ENCODE assay signal across 8 cellular contexts in the genomic region with DNA sequence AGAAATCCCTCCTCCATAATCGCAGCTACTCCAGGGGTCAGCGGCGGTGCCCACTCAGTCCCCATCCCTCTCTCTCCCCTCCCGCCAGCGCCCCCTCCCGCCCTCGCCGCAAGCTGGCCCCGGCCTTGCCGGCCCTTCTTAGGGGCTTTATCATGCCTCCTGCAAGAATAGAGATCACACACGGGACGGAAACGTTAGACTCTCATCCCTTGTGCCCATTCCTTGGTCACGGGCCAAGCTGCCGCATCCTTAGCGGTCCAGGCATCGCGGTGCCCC. TPM values are rescaled to one million over a fixed set of nuclear protein-coding genes. Genes with fewer than 3 reads are reported as not detected.
DNase-seq lines count a peak whose midpoint lies in the region; ATAC-seq lines count a peak whose summit lies in the region.

No MANE protein-coding gene starts in this region.

- H3K4me3 ChIP-seq in iPS-11a (ENCODE audit: low read depth, low read length) = peak overlapping the region; percentile 33

- peaks cover 15% of the 10 kb centered on the region for H3K36me3 Mint-ChIP-seq in activated naive CD4-positive, alpha-beta T cell treated with anti-CD3 and anti-CD28 coated beads, Interleukin-2, amount 10 ng/mL, durations not matched to agents 7 days and 5 days
- peaks cover 22% of the 10 kb centered on the region for H3K36me3 Mint-ChIP-seq in activated CD4-positive, alpha-beta memory T cell treated with anti-CD3 and anti-CD28 coated beads, Interleukin-2, amount 10 ng/mL, durations not matched to agents 7 days and 5 days (ENCODE audit: low read depth)

- peak overlapping the region; percentile 87 for H3K27ac Mint-ChIP-seq in activated naive CD4-positive, alpha-beta T cell treated with anti-CD3 and anti-CD28 coated beads, Interleukin-2, amount 10 ng/mL, durations not matched to agents 7 days and 5 days
- peak overlapping the region; percentile 96 for H3K27ac Mint-ChIP-seq in activated CD4-positive, alpha-beta memory T cell treated with anti-CD3 and anti-CD28 coated beads, Interleukin-2, amount 10 ng/mL, durations not matched to agents 7 days and 5 days

- peaks cover 40% of the 10 kb centered on the region for H3K4me1 Mint-ChIP-seq in activated naive CD4-positive, alpha-beta T cell treated with anti-CD3 and anti-CD28 coated beads, Interleukin-2, amount 10 ng/mL, durations not matched to agents 7 days and 5 days
- peaks cover 40% of the 10 kb centered on the region for H3K4me1 Mint-ChIP-seq in activated CD4-positive, alpha-beta memory T cell treated with anti-CD3 and anti-CD28 coated beads, Interleukin-2, amount 10 ng/mL, durations not matched to agents 7 days and 5 days

- H3K27ac ChIP-seq in substantia nigra (ENCODE audit: low read depth, low read length, poor library complexity, severe bottlenecking) = peak overlapping the region; percentile 90

- H3K9me3 Mint-ChIP-seq in activated naive CD4-positive, alpha-beta T cell treated with anti-CD3 and anti-CD28 coated beads, Interleukin-2, amount 10 ng/mL, durations not matched to agents 7 days and 5 days = no peaks in the 10 kb centered on the region
- H3K9me3 Mint-ChIP-seq in activated CD4-positive, alpha-beta memory T cell treated with anti-CD3 and anti-CD28 coated beads, Interleukin-2, amount 10 ng/mL, durations not matched to agents 7 days and 5 days = no peaks in the 10 kb centered on the region

- DNase-seq in activated naive CD4-positive, alpha-beta T cell treated with anti-CD3 and anti-CD28 coated beads, Interleukin-2, amount 10 ng/mL, durations not matched to agents 7 days and 5 days = no peak
- no peak for DNase-seq in activated naive CD4-positive, alpha-beta T cell (lab: John Stamatoyannopoulos, UW)
- DNase-seq in activated CD4-positive, alpha-beta memory T cell treated with anti-CD3 and anti-CD28 coated beads, Interleukin-2, amount 10 ng/mL, durations not matched to agents 7 days and 5 days = no peak
- DNase-seq in substantia nigra (lab: John Stamatoyannopoulos, UW) = no peak
- no peak for DNase-seq in hypothalamus (lab: John Stamatoyannopoulos, UW)
- DNase-seq in SW 1271 (lab: John Stamatoyannopoulos, UW) = no peak

- CTCF ChIA-PET in activated naive CD4-positive, alpha-beta T cell treated with anti-CD3 and anti-CD28 coated beads, Interleukin-2, amount 10 ng/mL, durations not matched to agents 7 days and 5 days (lab: Charles Lee) = interaction anchor here (0.7 to 4.8 kb wide), 28 partner anchors 9 to 291 kb away, joined by 3 to 40 read pairs (median 7); a partner anchor contains a TSS
- CTCF ChIA-PET in activated CD4-positive, alpha-beta memory T cell treated with anti-CD3 and anti-CD28 coated beads, Interleukin-2, amount 10 ng/mL, durations not matched to agents 7 days and 5 days (lab: Charles Lee) = interaction anchor here (0.8 to 9.8 kb wide), 59 partner anchors 10 to 497 kb away, joined by 3 to 181 read pairs (median 7); a partner anchor contains a TSS

- peak overlapping the region; percentile 93 for H3K4me3 Mint-ChIP-seq in activated naive CD4-positive, alpha-beta T cell treated with anti-CD3 and anti-CD28 coated beads, Interleukin-2, amount 10 ng/mL, durations not matched to agents 7 days and 5 days
- peak overlapping the region; percentile 93 for H3K4me3 Mint-ChIP-seq in activated CD4-positive, alpha-beta memory T cell treated with anti-CD3 and anti-CD28 coated beads, Interleukin-2, amount 10 ng/mL, durations not matched to agents 7 days and 5 days

- POLR2A ChIA-PET in activated CD4-positive, alpha-beta memory T cell treated with anti-CD3 and anti-CD28 coated beads, Interleukin-2, amount 10 ng/mL, durations not matched to agents 7 days and 5 days (lab: Charles Lee) = interaction anchor here (0.9 to 5.4 kb wide), 29 partner anchors 8 to 653 kb away, joined by 3 to 60 read pairs (median 6); a partner anchor contains a TSS

- no peak for ATAC-seq in HG03135 (IDR thresholded peaks at IDR 0.05; ENCODE audit: unreplicated experiment)

- peaks cover 4% of the 10 kb centered on the region for H3K27me3 Mint-ChIP-seq in activated naive CD4-positive, alpha-beta T cell treated with anti-CD3 and anti-CD28 coated beads, Interleukin-2, amount 10 ng/mL, durations not matched to agents 7 days and 5 days
- no peaks in the 10 kb centered on the region for H3K27me3 Mint-ChIP-seq in activated CD4-positive, alpha-beta memory T cell treated with anti-CD3 and anti-CD28 coated beads, Interleukin-2, amount 10 ng/mL, durations not matched to agents 7 days and 5 days

RNA-seq across cellular contexts. Expression of a gene that starts 0.7 kb away (rescaled TPM):
- total RNA-seq in activated CD4-positive, alpha-beta memory T cell treated with anti-CD3 and anti-CD28 coated beads, Interleukin-2, amount 10 ng/mL, durations not matched to agents 7 days and 5 days = 10 to 100 TPM; 53.5 to 55.3 TPM

RNA-seq across cellular contexts. Expression of a gene that starts 7.5 kb away (rescaled TPM):
- under 1 TPM; 0.28 to 0.40 TPM for total RNA-seq in activated CD4-positive, alpha-beta memory T cell treated with anti-CD3 and anti-CD28 coated beads, Interleukin-2, amount 10 ng/mL, durations not matched to agents 7 days and 5 days

RNA-seq across cellular contexts. Expression of a gene that starts 26.2 kb away (rescaled TPM):
- total RNA-seq in activated CD4-positive, alpha-beta memory T cell treated with anti-CD3 and anti-CD28 coated beads, Interleukin-2, amount 10 ng/mL, durations not matched to agents 7 days and 5 days = 10 to 100 TPM; 57.3 to 63.3 TPM

RNA-seq across cellular contexts. Expression of a gene that starts 54.0 kb away (rescaled TPM):
- under 1 TPM; 0.91 to 0.98 TPM for total RNA-seq in activated CD4-positive, alpha-beta memory T cell treated with anti-CD3 and anti-CD28 coated beads, Interleukin-2, amount 10 ng/mL, durations not matched to agents 7 days and 5 days

RNA-seq across cellular contexts. Expression of a gene that starts 55.8 kb away (rescaled TPM):
- 10 to 100 TPM; 48.4 to 56.3 TPM for total RNA-seq in activated CD4-positive, alpha-beta memory T cell treated with anti-CD3 and anti-CD28 coated beads, Interleukin-2, amount 10 ng/mL, durations not matched to agents 7 days and 5 days
